ENCODE assay signal across 32 cellular contexts in genomic region chr17:1744551-1745512, GRCh38. TPM values are rescaled to one million over a fixed set of nuclear protein-coding genes. Genes with fewer than 3 reads are reported as not detected.
A peak's percentile ranks its signal among the peaks of the same experiment; 100 is the strongest.
DNase-seq lines count a peak whose midpoint lies in the region; ATAC-seq and TF ChIP-seq lines count a peak whose summit lies in the region.
"Had no signal": no experiment of that assay in that cellular context is flagged by ENCODE, and none has a peak within 500 bp of the region (broad histone marks: within the 10 kb centered on the region; RNA-seq: fewer than 3 reads in every experiment).

No MANE protein-coding gene starts in this region.

- H3K4me3 Mint-ChIP-seq in effector memory CD8-positive, alpha-beta T cell: no peak overlapping the region
- H3K4me3 Mint-ChIP-seq: activated B cell treated with CpG ODN at 0.5 μM for 24 hours; activated CD4-positive, alpha-beta T cell treated with anti-CD3 and anti-CD28 coated beads, Interleukin-2, amount 10 ng/mL, durations not matched to agents 7 days and 5 days; activated naive CD8-positive, alpha-beta T cell; neural crest cell; stimulated activated effector memory CD8-positive, alpha-beta T cell treated with anti-CD3 and anti-CD28 coated beads, Interleukin-12 subunit alpha, Interleukin-12 subunit beta, amount 100 ng/mL, for 72 hours had no signal

- no peak for TF ChIP-seq CTCF in SK-N-SH (IDR thresholded peaks at IDR 0.05)
- no peak for TF ChIP-seq CTCF in testis (IDR thresholded peaks at IDR 0.05)
- TF ChIP-seq CTCF in omental fat pad (IDR thresholded peaks at IDR 0.05): no peak

- H3K27ac ChIP-seq in SK-N-SH (ENCODE audit: low read depth in 2 of 2, low read length in 1 of 2): no peak overlapping the region
- no peak overlapping the region for H3K27ac ChIP-seq in right cardiac atrium (ENCODE audit: low read length)
- no peak overlapping the region for H3K27ac ChIP-seq in neuronal stem cell (replicated peaks; ENCODE audit: low read length)
- peak overlapping the region; percentile 84 to 89 for H3K27ac ChIP-seq in testis
- no peak overlapping the region for H3K27ac ChIP-seq in SJCRH30
- H3K27ac ChIP-seq: 22Rv1, C4-2B had no signal

- H3K36me3 Mint-ChIP-seq in effector memory CD8-positive, alpha-beta T cell (ENCODE audit: insufficient read depth): peaks cover 3% of the 10 kb centered on the region
- H3K36me3 Mint-ChIP-seq: activated naive CD8-positive, alpha-beta T cell; stimulated activated effector memory CD8-positive, alpha-beta T cell treated with anti-CD3 and anti-CD28 coated beads, Interleukin-12 subunit alpha, Interleukin-12 subunit beta, amount 100 ng/mL, for 72 hours had no signal

- TF ChIP-seq EP300 in SK-N-SH (IDR thresholded peaks at IDR 0.05; ENCODE audit: borderline replicate concordance in 1 of 2, low read depth in 1 of 2, low read length in 1 of 2): no peak

- H2AFZ ChIP-seq in SK-N-SH (ENCODE audit: low read depth) (no peak overlapping the region), neuronal stem cell (ENCODE audit: low read length) (peak overlapping the region; percentile 29)

- H3K27me3 ChIP-seq in SK-N-SH (ENCODE audit: insufficient read depth) (no peaks in the 10 kb centered on the region), right cardiac atrium (ENCODE audit: control insufficient read depth, insufficient read depth) (no peaks in the 10 kb centered on the region), neuronal stem cell (ENCODE audit: control insufficient read depth in 3 of 3, insufficient read depth in 3 of 3, low read depth in 1 of 3, low read length in 3 of 3) (no peaks in the 10 kb centered on the region), testis (no peaks in the 10 kb centered on the region), SJCRH30 (no peaks in the 10 kb centered on the region)
- H3K27me3 ChIP-seq: ascending aorta, Peyer's patch had no signal

- H3K4me3 ChIP-seq in SK-N-SH (ENCODE audit: low read depth in 2 of 2, low read length in 1 of 2) (no peak overlapping the region), right cardiac atrium (ENCODE audit: low read length) (no peak overlapping the region), neuronal stem cell (ENCODE audit: low read length in 2 of 2) (no peak overlapping the region), testis (no peak overlapping the region), SJCRH30 (no peak overlapping the region)
- H3K4me3 ChIP-seq: ascending aorta, coronary artery had no signal

- CTCF ChIA-PET in SK-N-SH (lab: Yijun Ruan, JAX): no interaction called here

- no peak overlapping the region for H3K4ac ChIP-seq in neuronal stem cell (ENCODE audit: low read length)

- peak overlapping the region; percentile 66 for H2BK5ac ChIP-seq in neuronal stem cell (ENCODE audit: low read length)

- peaks cover 2% of the 10 kb centered on the region for H3K79me1 ChIP-seq in neuronal stem cell (ENCODE audit: low read depth, low read length)

- TF ChIP-seq RAD21 in SK-N-SH (IDR thresholded peaks at IDR 0.05; ENCODE audit: low read length): no peak

- no peak overlapping the region for H3K9ac ChIP-seq in SK-N-SH
- no peak overlapping the region for H3K9ac ChIP-seq in neuronal stem cell (ENCODE audit: low read depth, low read length, poor library complexity)

- POLR2A ChIA-PET in SK-N-SH (lab: Yijun Ruan, JAX): no interaction called here

- no peaks in the 10 kb centered on the region for H3K9me3 Mint-ChIP-seq in effector memory CD8-positive, alpha-beta T cell
- H3K9me3 Mint-ChIP-seq: activated B cell treated with CpG ODN at 0.5 μM for 24 hours; activated CD4-positive, alpha-beta T cell treated with anti-CD3 and anti-CD28 coated beads, Interleukin-2, amount 10 ng/mL, durations not matched to agents 7 days and 5 days; neural crest cell; stimulated activated effector memory CD8-positive, alpha-beta T cell treated with anti-CD3 and anti-CD28 coated beads, Interleukin-12 subunit alpha, Interleukin-12 subunit beta, amount 100 ng/mL, for 72 hours had no signal

- H3K27me3 Mint-ChIP-seq in effector memory CD8-positive, alpha-beta T cell: no peaks in the 10 kb centered on the region
- H3K27me3 Mint-ChIP-seq: activated B cell treated with CpG ODN at 0.5 μM for 24 hours; activated CD4-positive, alpha-beta T cell treated with anti-CD3 and anti-CD28 coated beads, Interleukin-2, amount 10 ng/mL, durations not matched to agents 7 days and 5 days; activated naive CD8-positive, alpha-beta T cell had no signal

- H3K27ac Mint-ChIP-seq in effector memory CD8-positive, alpha-beta T cell: no peak overlapping the region
- H3K27ac Mint-ChIP-seq: activated B cell treated with CpG ODN at 0.5 μM for 24 hours; activated naive CD8-positive, alpha-beta T cell; stimulated activated effector memory CD8-positive, alpha-beta T cell treated with anti-CD3 and anti-CD28 coated beads, Interleukin-12 subunit alpha, Interleukin-12 subunit beta, amount 100 ng/mL, for 72 hours had no signal

- no peaks in the 10 kb centered on the region for H3K79me2 ChIP-seq in SK-N-SH (ENCODE audit: insufficient read depth)

- no peak for ATAC-seq in SK-N-SH treated with all-trans-retinoic acid at 6 μM for 48 hours
- ATAC-seq in right cardiac atrium: peak; percentile 6 to 27
- no peak for ATAC-seq in omental fat pad (ENCODE audit: low FRiP score)
- no peak for ATAC-seq in effector memory CD8-positive, alpha-beta T cell (replicated peaks)
- ATAC-seq: stimulated activated effector memory CD8-positive, alpha-beta T cell treated with anti-CD3 and anti-CD28 coated beads, Interleukin-12 subunit alpha, Interleukin-12 subunit beta, amount 100 ng/mL, for 72 hours had no signal

- no peaks in the 10 kb centered on the region for H3K4me1 Mint-ChIP-seq in effector memory CD8-positive, alpha-beta T cell (ENCODE audit: low read depth in 2 of 2)
- H3K4me1 Mint-ChIP-seq: activated B cell treated with CpG ODN at 0.5 μM for 24 hours; activated CD4-positive, alpha-beta T cell treated with anti-CD3 and anti-CD28 coated beads, Interleukin-2, amount 10 ng/mL, durations not matched to agents 7 days and 5 days; neural crest cell; stimulated activated effector memory CD8-positive, alpha-beta T cell treated with anti-CD3 and anti-CD28 coated beads, Interleukin-12 subunit alpha, Interleukin-12 subunit beta, amount 100 ng/mL, for 72 hours had no signal

- H3K4me2 ChIP-seq in SK-N-SH: no peak overlapping the region
- H3K4me2 ChIP-seq in neuronal stem cell (ENCODE audit: insufficient read depth, low read length, poor library complexity, severe bottlenecking): no peak overlapping the region

- WGBS in SK-N-SH (ENCODE audit: low lambda C conversion rate): 80% methylated on average over 22 of the region's 29 CpGs
- WGBS in right cardiac atrium: 68% methylated on average over 29 of the region's 29 CpGs
- WGBS in neuronal stem cell (ENCODE audit: extremely low coverage in 2 of 2, insufficient read length in 2 of 2, insufficient replicate concordance in 1 of 2), 2 donors: no CpG with 5 or more reads among the region's 29 CpGs
- WGBS in testis, 2 donors: 63 to 66% methylated on average over 22 to 29 of the region's 29 CpGs

- peak; percentile 38 for DNase-seq in SK-N-SH
- DNase-seq in right cardiac atrium: peak in 2 of 3 donors; percentile 63 to 66
- no peak for DNase-seq in neuronal stem cell (ENCODE audit: low spot score)
- DNase-seq in testis: no peak
- no peak for DNase-seq in omental fat pad (ENCODE audit: low spot score)
- DNase-seq in SJCRH30: no peak
- no peak for DNase-seq in effector memory CD8-positive, alpha-beta T cell
- DNase-seq: activated B cell treated with CpG ODN at 0.5 μM for 24 hours; activated CD4-positive, alpha-beta T cell treated with anti-CD3 and anti-CD28 coated beads, Interleukin-2, amount 10 ng/mL, durations not matched to agents 7 days and 5 days; activated effector memory CD4-positive, alpha-beta T cell treated with anti-CD3 and anti-CD28 coated beads, Interleukin-2, amount 50 U/mL, for 16 hours; caudate nucleus; DMS79 treated with DMSO at 0.1 percent for 48 hours; effector CD8-positive, alpha-beta T cell; GDM1; glutamatergic neuron; HCEC 1CT; NCI-H1436 treated with DMSO at 0.1 percent for 48 hours; NCI-H446; NCI-H774; Peyer's patch; T-helper 1 cell had no signal

- H2BK120ac ChIP-seq in neuronal stem cell (ENCODE audit: low read depth, low read length): no peak overlapping the region

- intact Hi-C loops in right cardiac atrium (cut with DNase I) (no loop called here), testis (cut with DNase I; ENCODE audit: low total_unique reads) (no loop called here)

- no peaks in the 10 kb centered on the region for H4K20me1 ChIP-seq in SK-N-SH (ENCODE audit: insufficient read depth)

- H4K91ac ChIP-seq in neuronal stem cell (ENCODE audit: low read depth, low read length, poor library complexity): no peak overlapping the region

- H3K4me1 ChIP-seq in SK-N-SH (ENCODE audit: control insufficient read depth in 1 of 2, insufficient read depth in 2 of 2, low read depth in 1 of 2, low read length in 1 of 2): peaks cover 0 to 3% of the 10 kb centered on the region in 2 experiments; a peak in 1 of 4 replicates
- H3K4me1 ChIP-seq in right cardiac atrium (ENCODE audit: control insufficient read depth, insufficient read depth, low read length): no peaks in the 10 kb centered on the region
- peaks cover 0 to 3% of the 10 kb centered on the region in 2 donors for H3K4me1 ChIP-seq in neuronal stem cell (ENCODE audit: control insufficient read depth in 2 of 2, insufficient read depth in 1 of 2, low read depth in 1 of 2, low read length in 2 of 2)
- peaks cover 57% of the 10 kb centered on the region for H3K4me1 ChIP-seq in testis
- no peaks in the 10 kb centered on the region for H3K4me1 ChIP-seq in SJCRH30
- H3K4me1 ChIP-seq: ascending aorta had no signal

- no peak overlapping the region for H4K8ac ChIP-seq in neuronal stem cell (ENCODE audit: low read depth, low read length)

- no peak overlapping the region for H3K14ac ChIP-seq in neuronal stem cell (ENCODE audit: low read length)

- H2AK5ac ChIP-seq in neuronal stem cell (ENCODE audit: low read depth, low read length): peak overlapping the region; percentile 76

- peak overlapping the region; percentile 24 for H2BK15ac ChIP-seq in neuronal stem cell (ENCODE audit: low read length)

- H3K9me2 ChIP-seq in SK-N-SH: no peaks in the 10 kb centered on the region

- H3F3A ChIP-seq in SK-N-SH (replicated peaks; ENCODE audit: insufficient read depth): no peaks in the 10 kb centered on the region

- no peak for TF ChIP-seq POLR2A in testis (IDR thresholded peaks at IDR 0.05)

- no peak overlapping the region for H3K18ac ChIP-seq in neuronal stem cell (ENCODE audit: low read length)

- no peak overlapping the region for H2BK12ac ChIP-seq in neuronal stem cell (ENCODE audit: low read length)

- no peak overlapping the region for H3K23ac ChIP-seq in neuronal stem cell (ENCODE audit: low read depth, low read length, poor library complexity)

- H3K36me3 ChIP-seq in SK-N-SH (replicated peaks in 1 of 2; ENCODE audit: control insufficient read depth in 1 of 2, insufficient read depth in 2 of 2, low read length in 1 of 2): no peaks in the 10 kb centered on the region
- no peaks in the 10 kb centered on the region for H3K36me3 ChIP-seq in neuronal stem cell (replicated peaks in 1 of 2; ENCODE audit: control insufficient read depth in 2 of 2, insufficient read depth in 2 of 2, low read length in 2 of 2)
- no peaks in the 10 kb centered on the region for H3K36me3 ChIP-seq in testis (ENCODE audit: low read depth, missing control alignments)
- H3K36me3 ChIP-seq in SJCRH30: no peaks in the 10 kb centered on the region
- H3K36me3 ChIP-seq: ascending aorta, Peyer's patch had no signal

- H3K9me3 ChIP-seq in SK-N-SH: no peaks in the 10 kb centered on the region
- H3K9me3 ChIP-seq in right cardiac atrium (ENCODE audit: control insufficient read depth, low read length): no peaks in the 10 kb centered on the region
- H3K9me3 ChIP-seq in neuronal stem cell (replicated peaks in 1 of 2; ENCODE audit: control insufficient read depth in 2 of 2, insufficient read depth in 1 of 2, low read depth in 1 of 2, low read length in 2 of 2): peaks cover 0 to 4% of the 10 kb centered on the region in 2 donors
- no peaks in the 10 kb centered on the region for H3K9me3 ChIP-seq in testis
- H3K9me3 ChIP-seq in SJCRH30 (replicated peaks): no peaks in the 10 kb centered on the region
- H3K9me3 ChIP-seq: ascending aorta, Peyer's patch had no signal

RNA-seq across cellular contexts. Expression of gene SERPINF2, which starts 2.2 kb away (rescaled TPM):
- polyA plus RNA-seq in SK-N-SH (2012; rRNA removed) (0.16 and 0.26 TPM in 2 replicates), right cardiac atrium (1.1 TPM), testis (ENCODE audit: insufficient read depth, low read depth, low replicate concordance) (15.3 TPM)
- polyA plus RNA-seq in SK-N-SH (2012; cell fraction: cytosol; rRNA removed): 0.05 and 0.18 TPM in 2 replicates
- polyA plus RNA-seq in SK-N-SH (2012; cell fraction: nucleus; rRNA removed): 1.0 and 1.5 TPM in 2 replicates
- total RNA-seq in right cardiac atrium (1 to 10 TPM in 3 of 4 donors, under 1 TPM in 1; 0.45 to 2.1 (median 1.2) TPM), testis (10 to 100 TPM; 31.7 to 41.9 TPM), omental fat pad (10 to 100 TPM in 2 of 4 donors, 1 to 10 TPM in 2; 6.0 to 28.8 (median 9.1) TPM)
- polyA plus RNA-seq in neuronal stem cell (2013, experiment 1 of 2): 0.11 TPM
- 0.12 TPM for polyA plus RNA-seq in neuronal stem cell (2013, experiment 2 of 2)
- total RNA-seq in SJCRH30 (2014; rRNA removed; shearing (Covaris generic)): not detected in 2 replicates
- total RNA-seq: lung microvascular endothelial cell, pulmonary artery endothelial cell, skeletal muscle tissue had no signal

RNA-seq across cellular contexts. Expression of gene SERPINF1, which starts 17.0 kb away (rescaled TPM):
- 380 and 392 TPM in 2 replicates for polyA plus RNA-seq in SK-N-SH (2012; rRNA removed)
- polyA plus RNA-seq in SK-N-SH (2012; cell fraction: cytosol; rRNA removed): 248 and 316 TPM in 2 replicates
- polyA plus RNA-seq in SK-N-SH (2012; cell fraction: nucleus; rRNA removed): 275 and 299 TPM in 2 replicates
- 100 to 1,000 TPM; 160 to 288 (median 264) TPM for total RNA-seq in right cardiac atrium
- 215 TPM for polyA plus RNA-seq in right cardiac atrium
- 65.7 TPM for polyA plus RNA-seq in neuronal stem cell (2013, experiment 1 of 2)
- 62.7 TPM for polyA plus RNA-seq in neuronal stem cell (2013, experiment 2 of 2)
- total RNA-seq in testis: 1,000 to 10,000 TPM; 1,211 to 2,317 TPM
- polyA plus RNA-seq in testis (ENCODE audit: insufficient read depth, low read depth, low replicate concordance): 828 TPM
- 1,000 to 10,000 TPM in 3 of 4 donors, 100 to 1,000 TPM in 1; 868 to 2,171 (median 1,171) TPM for total RNA-seq in omental fat pad
- total RNA-seq in SJCRH30 (2014; rRNA removed; shearing (Covaris generic)): 182 TPM in 2 replicates
- total RNA-seq: lung microvascular endothelial cell had no signal

RNA-seq across cellular contexts. Expression of gene WDR81, which starts 20.3 kb away (rescaled TPM):
- polyA plus RNA-seq in SK-N-SH (2012; rRNA removed) (7.2 and 9.3 TPM in 2 replicates), right cardiac atrium (10.2 TPM), testis (ENCODE audit: insufficient read depth, low read depth, low replicate concordance) (16.9 TPM)
- 2.4 and 4.3 TPM in 2 replicates for polyA plus RNA-seq in SK-N-SH (2012; cell fraction: cytosol; rRNA removed)
- polyA plus RNA-seq in SK-N-SH (2012; cell fraction: nucleus; rRNA removed): 30.4 and 32.0 TPM in 2 replicates
- total RNA-seq in right cardiac atrium (10 to 100 TPM in 3 of 4 donors, 1 to 10 TPM in 1; 9.2 to 11.2 (median 11.0) TPM), testis (10 to 100 TPM; 58.4 to 71.4 TPM), omental fat pad (10 to 100 TPM; 39.2 to 71.1 (median 49.8) TPM)
- polyA plus RNA-seq in neuronal stem cell (2013, experiment 1 of 2): 2.8 TPM
- 3.3 TPM for polyA plus RNA-seq in neuronal stem cell (2013, experiment 2 of 2)
- 8.7 and 10.9 TPM in 2 replicates for total RNA-seq in SJCRH30 (2014; rRNA removed; shearing (Covaris generic))

RNA-seq across cellular contexts. Expression of gene TLCD2, which starts 34.7 kb away (rescaled TPM):
- 1.3 and 1.9 TPM in 2 replicates for polyA plus RNA-seq in SK-N-SH (2012; rRNA removed)
- 1.7 and 1.9 TPM in 2 replicates for polyA plus RNA-seq in SK-N-SH (2012; cell fraction: cytosol; rRNA removed)
- polyA plus RNA-seq in SK-N-SH (2012; cell fraction: nucleus; rRNA removed): 1.4 and 2.0 TPM in 2 replicates
- total RNA-seq in right cardiac atrium: 1 to 10 TPM; 1.9 to 6.1 (median 2.3) TPM
- polyA plus RNA-seq in right cardiac atrium: 1.5 TPM
- 0.75 TPM for polyA plus RNA-seq in neuronal stem cell (2013, experiment 1 of 2)
- 0.72 TPM for polyA plus RNA-seq in neuronal stem cell (2013, experiment 2 of 2)
- total RNA-seq in testis: 1 to 10 TPM; 1.2 to 2.0 TPM
- polyA plus RNA-seq in testis (ENCODE audit: insufficient read depth, low read depth, low replicate concordance): 1.1 TPM
- total RNA-seq in omental fat pad: 10 to 100 TPM in 3 of 4 donors, 1 to 10 TPM in 1; 7.1 to 16.5 (median 11.4) TPM
- 1.2 and 1.3 TPM in 2 replicates for total RNA-seq in SJCRH30 (2014; rRNA removed; shearing (Covaris generic))

Comparison
In these comparisons a context has a peak if more than half of its experiments do, and no peak if none do; other contexts are left out.
1. DNase-seq: peak in SK-N-SH (single experiment) and right cardiac atrium (2 of 3); none in neuronal stem cell (single experiment), testis (single experiment), omental fat pad (single experiment), SJCRH30 (0 of 2) and effector memory CD8-positive, alpha-beta T cell (0 of 3).
2. H3K27ac ChIP-seq: peak in testis (2 of 2); none in SK-N-SH (0 of 2), right cardiac atrium (single experiment), neuronal stem cell (single experiment) and SJCRH30 (single experiment).
3. ATAC-seq: peak in right cardiac atrium (2 of 2); none in SK-N-SH treated with all-trans-retinoic acid at 6 μM for 48 hours (single experiment), omental fat pad (single experiment) and effector memory CD8-positive, alpha-beta T cell (single experiment).